In genomic region chr2:9594361-9595063, GRCh38 we compare ENCODE assay signal across 8 cellular contexts. TPM values are rescaled to one million over a fixed set of nuclear protein-coding genes. Genes with fewer than 3 reads are reported as not detected.
DNase-seq lines count a peak whose midpoint lies in the region; ATAC-seq and TF ChIP-seq lines count a peak whose summit lies in the region.

No MANE protein-coding gene starts in this region.

- H3K9me3 ChIP-seq in lung (ENCODE audit: control insufficient read depth in 2 of 2, insufficient read depth in 1 of 2, low read length in 1 of 2) (peaks cover 0 to 2% of the 10 kb centered on the region in 2 donors), HAP-1 (peaks cover 6% of the 10 kb centered on the region)

- H3K27me3 ChIP-seq in lung (ENCODE audit: control insufficient read depth, insufficient read depth) = no peaks in the 10 kb centered on the region
- no peaks in the 10 kb centered on the region for H3K27me3 ChIP-seq in HAP-1 (ENCODE audit: low read depth)

- H3K4me1 Mint-ChIP-seq in MCF 10A (ENCODE audit: insufficient read depth, unreplicated experiment) = peaks cover 21% of the 10 kb centered on the region

- BruUV-seq in MCF 10A (replicated peaks; lab: Mats Ljungman, UMichigan) = no TSS peak

- peak; percentile 90 for ATAC-seq in lung (ENCODE audit: insufficient read depth, low FRiP score)

- peaks cover 2% of the 10 kb centered on the region for H3K9me3 Mint-ChIP-seq in MCF 10A (ENCODE audit: unreplicated experiment)

- in situ Hi-C loops in HAP-1 (cut with MboI; ENCODE audit: low sequenced_read_pairs) = no loop called here

- H3K4me3 Mint-ChIP-seq in MCF 10A (ENCODE audit: unreplicated experiment) = no peak overlapping the region

- 59 to 83% methylated on average over 2 of the region's 2 CpGs for WGBS in lung, 2 donors

- TF ChIP-seq CTCF in AG09319 (IDR thresholded peaks at IDR 0.05; ENCODE audit: low read depth, low read length) (no peak), MCF 10A (IDR thresholded peaks at IDR 0.05; ENCODE audit: unreplicated experiment) (no peak), lung (IDR thresholded peaks at IDR 0.05; ENCODE audit: control extremely low read depth, extremely low read depth) (no peak)

- H3K36me3 ChIP-seq in lung (ENCODE audit: control insufficient read depth in 2 of 2, insufficient read depth in 2 of 2, low read length in 2 of 2) (peaks cover 2 to 10% of the 10 kb centered on the region in 2 donors), HAP-1 (replicated peaks) (peaks cover 33% of the 10 kb centered on the region)

- DNase-seq in AG09319 (ENCODE audit: extremely low read depth, low read depth) (peak; percentile 60), HS-5 (ENCODE audit: low read depth) (peak; percentile 48), MCF 10A (ENCODE audit: unreplicated experiment) (peak; percentile 89), lung (ENCODE audit: low spot score) (peak; percentile 55), HAP-1 (ENCODE audit: low spot score in 2 of 2) (no peak), NCI-H187 (lab: John Stamatoyannopoulos, UW) (no peak), NCI-H187 treated with DMSO at 0.1 percent for 48 hours (lab: John Stamatoyannopoulos, UW) (no peak), HuH-7.5 (ENCODE audit: low spot score) (no peak)

- H3K4me3 ChIP-seq in lung = no peak overlapping the region
- H3K4me3 ChIP-seq in HAP-1 = no peak overlapping the region

- H3K27ac ChIP-seq in lung (ENCODE audit: low read depth in 1 of 2, low read length in 1 of 2) = peak overlapping the region in 1 of 2 donors; percentile 53

- peaks cover 30% of the 10 kb centered on the region for H3K36me3 Mint-ChIP-seq in MCF 10A (ENCODE audit: insufficient read depth, unreplicated experiment)

- intact Hi-C loops in MCF 10A (cut with micrococcal nuclease) = no loop called here

- CTCF ChIA-PET in MCF 10A (lab: Yijun Ruan, JAX) = interaction anchor here (0.5 to 2.2 kb wide), 6 partner anchors 12 to 176 kb away, joined by 3 to 6 read pairs (median 3); no protein-coding TSS in a partner anchor

- peak overlapping the region; percentile 55 for H3K27ac Mint-ChIP-seq in MCF 10A (ENCODE audit: low read depth, unreplicated experiment)

- H3K4me1 ChIP-seq in lung (ENCODE audit: control insufficient read depth in 2 of 2, insufficient read depth in 2 of 2, low read length in 2 of 2) = peaks cover 5 to 15% of the 10 kb centered on the region in 2 donors
- peaks cover 15% of the 10 kb centered on the region for H3K4me1 ChIP-seq in HAP-1

- no peaks in the 10 kb centered on the region for H3K27me3 Mint-ChIP-seq in MCF 10A (ENCODE audit: insufficient read depth, unreplicated experiment)

- POLR2A ChIA-PET in MCF 10A (lab: Yijun Ruan, JAX) = interaction anchor here (0.5 to 3.0 kb wide), 10 partner anchors 11 to 249 kb away, joined by 3 to 21 read pairs (median 6); partner anchors contain the start of genes ADAM17, TAF1B and YWHAQ

RNA-seq across cellular contexts. Expression of gene YWHAQ, which starts 36.3 kb away (rescaled TPM):
- total RNA-seq in MCF 10A (2022) (239 TPM in 2 replicates), lung (100 to 1,000 TPM; 271 to 275 TPM)
- 100 to 1,000 TPM in 1 of 2 donors, 10 to 100 TPM in 1; 94.6 to 173 TPM for polyA plus RNA-seq in lung

RNA-seq across cellular contexts. Expression of gene ADAM17, which starts 38.9 kb away (rescaled TPM):
- total RNA-seq in MCF 10A (2022) = 44.3 and 47.3 TPM in 2 replicates
- 10 to 100 TPM; 52.8 to 56.1 TPM for total RNA-seq in lung
- 10 to 100 TPM; 16.8 to 29.6 TPM for polyA plus RNA-seq in lung

Comparison
In these comparisons a context has a peak if more than half of its experiments do, and no peak if none do; other contexts are left out.
1. DNase-seq: peak in AG09319 (single experiment), HS-5 (single experiment), MCF 10A (single experiment) and lung (single experiment); none in HAP-1 (0 of 2), NCI-H187 (0 of 2), NCI-H187 treated with DMSO at 0.1 percent for 48 hours (single experiment) and HuH-7.5 (single experiment).